In the genomic region with DNA sequence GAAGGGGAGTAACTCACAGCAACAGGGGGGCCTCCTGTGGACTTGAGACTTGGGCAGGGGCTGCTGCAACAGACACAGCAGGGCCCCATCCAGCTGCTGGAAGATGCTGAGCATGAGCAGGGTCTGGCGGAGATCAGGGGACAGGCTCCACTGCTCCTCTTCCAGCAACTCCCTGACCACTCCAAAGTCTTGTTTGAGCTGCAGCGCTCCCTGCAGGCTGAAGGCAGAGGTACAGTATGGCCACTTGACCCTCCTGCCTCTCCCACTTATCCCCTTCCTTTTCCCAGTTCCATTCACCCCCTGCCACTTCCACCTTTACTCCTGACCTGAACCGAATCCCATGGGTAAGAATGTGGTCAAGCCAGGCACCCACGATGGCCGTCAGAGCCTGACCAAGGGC, we compare ENCODE assay signal across 12 cellular contexts. TPM values are rescaled to one million over a fixed set of nuclear protein-coding genes. Genes with fewer than 3 reads are reported as not detected.
DNase-seq lines count a peak whose midpoint lies in the region; TF ChIP-seq lines count a peak whose summit lies in the region.
"Had no signal": no experiment of that assay in that cellular context is flagged by ENCODE, and none has a peak within 500 bp of the region (broad histone marks: within the 10 kb centered on the region; RNA-seq: fewer than 3 reads in every experiment).

No MANE protein-coding gene starts in this region.

- TF ChIP-seq CTCF in Loucy (conservative IDR thresholded peaks at IDR 0.05; ENCODE audit: low read length): peak; percentile 56
- peak; percentile 27 for TF ChIP-seq CTCF in osteocyte (IDR thresholded peaks at IDR 0.05)

- no peak overlapping the region for H3K4me2 ChIP-seq in Loucy (ENCODE audit: low read depth, low read length, poor library complexity, severe bottlenecking)

- no peaks in the 10 kb centered on the region for H3K9me3 ChIP-seq in Loucy (ENCODE audit: insufficient read depth, low read depth, low read length)

- no peaks in the 10 kb centered on the region for H3K27me3 Mint-ChIP-seq in osteocyte (ENCODE audit: unreplicated experiment)
- H3K27me3 Mint-ChIP-seq: activated naive CD8-positive, alpha-beta T cell treated with anti-CD3 and anti-CD28 coated beads, Interleukin-2, amount 10 ng/mL, durations not matched to agents 7 days and 5 days; effector memory CD8-positive, alpha-beta T cell; stimulated activated naive CD8-positive, alpha-beta T cell treated with anti-CD3 and anti-CD28 coated beads, Interleukin-15, amount 100 ng/mL, for 72 hours had no signal

- DNase-seq in NCI-H2196 (lab: John Stamatoyannopoulos, UW; ENCODE audit: unreplicated experiment) (peak; percentile 1), NCI-H2196 treated with DMSO at 0.1 percent for 48 hours (lab: John Stamatoyannopoulos, UW; ENCODE audit: unreplicated experiment) (no peak), dermis blood vessel endothelial cell (peak; percentile 37), osteocyte (ENCODE audit: extremely low spot score, unreplicated experiment) (no peak), SKM-1 (lab: John Stamatoyannopoulos, UW; ENCODE audit: unreplicated experiment) (no peak), GM19240 (ENCODE audit: insufficient read length, low spot score) (no peak), NCI-H1930 (lab: John Stamatoyannopoulos, UW) (no peak)
- DNase-seq: activated naive CD8-positive, alpha-beta T cell treated with anti-CD3 and anti-CD28 coated beads, Interleukin-2, amount 10 ng/mL, durations not matched to agents 7 days and 5 days; effector memory CD8-positive, alpha-beta T cell; NCI-H2081; stimulated activated naive CD8-positive, alpha-beta T cell treated with anti-CD3 and anti-CD28 coated beads, Interleukin-15, amount 100 ng/mL, for 72 hours had no signal

- H3K27me3 ChIP-seq in Loucy (ENCODE audit: insufficient read depth, low read length, poor library complexity, severe bottlenecking): no peaks in the 10 kb centered on the region

- peaks cover 5% of the 10 kb centered on the region; the same call in 1 of the 2 replicates for H3F3A ChIP-seq in Loucy (ENCODE audit: low read depth)

- H3K4me1 Mint-ChIP-seq in osteocyte (ENCODE audit: unreplicated experiment): peaks cover 27% of the 10 kb centered on the region

- H3K36me3 ChIP-seq in Loucy (ENCODE audit: insufficient read depth, low read length): peaks cover 6% of the 10 kb centered on the region; the same call in 1 of the 2 replicates

- no peak overlapping the region for H3K4me3 ChIP-seq in Loucy (ENCODE audit: low read length, poor library complexity, severe bottlenecking)

- no peaks in the 10 kb centered on the region for H3K9me2 ChIP-seq in Loucy (replicated peaks; ENCODE audit: low read depth, low read length)

- H3K9me3 Mint-ChIP-seq in osteocyte (ENCODE audit: unreplicated experiment): no peaks in the 10 kb centered on the region
- H3K9me3 Mint-ChIP-seq: activated naive CD8-positive, alpha-beta T cell treated with anti-CD3 and anti-CD28 coated beads, Interleukin-2, amount 10 ng/mL, durations not matched to agents 7 days and 5 days; effector memory CD8-positive, alpha-beta T cell; stimulated activated naive CD8-positive, alpha-beta T cell treated with anti-CD3 and anti-CD28 coated beads, Interleukin-15, amount 100 ng/mL, for 72 hours had no signal

- no peak overlapping the region for H3K9ac ChIP-seq in Loucy (ENCODE audit: low read depth, low read length, poor library complexity, severe bottlenecking)

- H3K79me2 ChIP-seq in Loucy (ENCODE audit: insufficient read depth, low read length): peaks cover 25% of the 10 kb centered on the region

- no peaks in the 10 kb centered on the region for H4K20me1 ChIP-seq in Loucy (ENCODE audit: insufficient read depth, low read length, poor library complexity, severe bottlenecking)

- H3K36me3 Mint-ChIP-seq in osteocyte (ENCODE audit: unreplicated experiment): peaks cover 19% of the 10 kb centered on the region

- H3K27ac Mint-ChIP-seq in osteocyte (ENCODE audit: unreplicated experiment): no peak overlapping the region
- H3K27ac Mint-ChIP-seq: activated naive CD8-positive, alpha-beta T cell treated with anti-CD3 and anti-CD28 coated beads, Interleukin-2, amount 10 ng/mL, durations not matched to agents 7 days and 5 days had no signal

- H3K4me1 ChIP-seq in Loucy (ENCODE audit: insufficient read depth, low read length, poor library complexity, severe bottlenecking): peaks cover 24% of the 10 kb centered on the region

- H2AFZ ChIP-seq in Loucy (ENCODE audit: low read length): no peak overlapping the region

- H3K4me3 Mint-ChIP-seq in osteocyte (ENCODE audit: unreplicated experiment): no peak overlapping the region
- H3K4me3 Mint-ChIP-seq: activated naive CD8-positive, alpha-beta T cell treated with anti-CD3 and anti-CD28 coated beads, Interleukin-2, amount 10 ng/mL, durations not matched to agents 7 days and 5 days; effector memory CD8-positive, alpha-beta T cell; stimulated activated naive CD8-positive, alpha-beta T cell treated with anti-CD3 and anti-CD28 coated beads, Interleukin-15, amount 100 ng/mL, for 72 hours had no signal

RNA-seq across cellular contexts. Expression of a gene that starts 2.4 kb away (rescaled TPM):
- total RNA-seq in dermis blood vessel endothelial cell: 25.9 and 33.7 TPM in 2 replicates
- 61.5 and 67.5 TPM in 2 replicates for total RNA-seq in osteocyte

RNA-seq across cellular contexts. Expression of a gene that starts 7.9 kb away (rescaled TPM):
- total RNA-seq in dermis blood vessel endothelial cell (14.9 and 22.8 TPM in 2 replicates), osteocyte (20.6 TPM in 2 replicates)

RNA-seq across cellular contexts. Expression of a gene that starts 8.0 kb away (rescaled TPM):
- total RNA-seq in dermis blood vessel endothelial cell (18.2 and 21.6 TPM in 2 replicates), osteocyte (24.2 and 24.3 TPM in 2 replicates)

RNA-seq across cellular contexts. Expression of a gene that starts 9.7 kb away (rescaled TPM):
- total RNA-seq in dermis blood vessel endothelial cell (74.4 and 85.1 TPM in 2 replicates), osteocyte (55.9 and 59.5 TPM in 2 replicates)

RNA-seq across cellular contexts. Expression of a gene that starts 16.7 kb away (rescaled TPM):
- total RNA-seq in dermis blood vessel endothelial cell: 34.3 and 44.9 TPM in 2 replicates
- total RNA-seq in osteocyte: 86.3 and 96.1 TPM in 2 replicates

Comparison
In these comparisons a context has a peak if more than half of its experiments do, and no peak if none do; other contexts are left out.
1. DNase-seq: peak in NCI-H2196 (single experiment) and dermis blood vessel endothelial cell (single experiment); none in NCI-H2196 treated with DMSO at 0.1 percent for 48 hours (single experiment), osteocyte (single experiment), SKM-1 (single experiment), GM19240 (single experiment) and NCI-H1930 (0 of 2).